Comparison of ENCODE assay signal across 8 cellular contexts in the genomic region with DNA sequence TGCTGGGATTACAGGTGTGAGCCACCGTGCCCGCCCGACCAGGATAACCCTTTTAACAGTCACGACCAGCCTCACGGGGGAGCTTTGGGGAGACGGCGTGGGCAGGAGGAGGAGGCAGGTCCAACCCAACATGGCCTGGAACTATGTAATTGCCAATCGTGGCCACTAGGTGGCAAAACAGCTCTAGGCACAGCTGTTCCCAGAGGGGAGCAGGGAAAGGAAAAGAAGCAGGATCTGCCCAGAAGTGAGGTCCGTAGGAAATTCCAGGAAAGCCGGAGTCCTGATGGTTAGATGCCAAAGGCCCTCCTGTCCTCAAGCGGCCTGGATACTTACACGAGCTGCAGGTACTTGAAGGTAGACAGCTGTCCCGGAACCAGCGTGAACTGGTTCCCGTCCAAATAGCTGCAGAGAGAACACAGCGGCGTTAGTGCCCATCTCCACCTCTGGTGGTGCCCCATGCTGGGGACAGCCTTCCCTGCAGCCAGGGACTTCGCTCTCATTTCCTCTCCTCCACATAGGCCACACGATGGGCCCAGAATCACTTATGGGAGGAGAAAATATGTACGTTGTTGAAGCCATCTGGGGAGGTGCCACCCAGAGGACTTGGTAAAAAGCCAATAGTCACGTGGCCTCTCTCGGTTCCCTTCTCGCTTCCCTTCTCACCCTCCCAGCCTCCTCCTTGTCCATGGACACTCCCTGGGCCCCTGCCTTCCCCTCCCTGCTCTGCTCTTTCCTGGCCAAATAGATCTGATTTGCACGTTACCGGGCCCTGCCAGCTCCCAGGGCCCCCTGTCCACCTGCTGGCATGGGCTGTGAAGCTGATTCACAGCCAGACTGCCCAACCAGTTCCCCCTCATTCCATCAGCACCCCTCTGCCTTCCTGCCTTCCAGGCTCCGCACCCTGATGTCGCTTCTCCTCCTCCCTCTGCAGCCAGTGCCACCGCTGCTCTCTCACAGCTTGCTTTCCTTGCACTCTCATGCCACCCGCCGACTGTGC.
DNase-seq lines count a peak whose midpoint lies in the region; ATAC-seq and TF ChIP-seq lines count a peak whose summit lies in the region.

No MANE protein-coding gene starts in this region.

- ATAC-seq in GM21619 (IDR thresholded peaks at IDR 0.05; ENCODE audit: unreplicated experiment), result peak; percentile 79
- ATAC-seq in thoracic aorta (ENCODE audit: insufficient number of reproducible peaks, low FRiP score, low read depth), result peak; percentile 65

- WGBS in ovary, 3 donors, result 22 to 25% (median 23%) methylated on average over 30 of the region's 30 CpGs

- H3K9me3 ChIP-seq in ovary, result no peaks in the 10 kb centered on the region
- H3K9me3 ChIP-seq in thoracic aorta, result no peaks in the 10 kb centered on the region

- H3K36me3 ChIP-seq in ovary (no peaks in the 10 kb centered on the region), thoracic aorta (no peaks in the 10 kb centered on the region)

- DNase-seq in COR-L47 (lab: John Stamatoyannopoulos, UW) (peak; percentile 66), M059J (ENCODE audit: low read depth) (peak; percentile 83), SHP77 (lab: John Stamatoyannopoulos, UW) (peak; percentile 77 to 87), glomerular visceral epithelial cell (ENCODE audit: extremely low spot score) (peak; percentile 83), ovary (peak; percentile 72 to 83 (median 80)), thoracic aorta (ENCODE audit: low spot score) (peak; percentile 57)
- DNase-seq in activated naive CD4-positive, alpha-beta T cell (lab: John Stamatoyannopoulos, UW), result peak; percentile 26 to 54 (median 36)

- peaks cover 1% of the 10 kb centered on the region for H3K4me1 ChIP-seq in ovary (ENCODE audit: insufficient read depth)
- H3K4me1 ChIP-seq in thoracic aorta (ENCODE audit: control insufficient read depth in 1 of 2, low read depth in 2 of 2), result peaks cover 0 to 13% of the 10 kb centered on the region in 2 donors

- TF ChIP-seq POLR2A in ovary (IDR thresholded peaks at IDR 0.05), result no peak

- H3K4me3 ChIP-seq in ovary (peak overlapping the region; percentile 17), thoracic aorta (peak overlapping the region; percentile 73)

- TF ChIP-seq CTCF in ovary (IDR thresholded peaks at IDR 0.05) (peak; percentile 57 to 83 (median 76)), thoracic aorta (IDR thresholded peaks at IDR 0.05) (peak; percentile 88)

- no peaks in the 10 kb centered on the region for H3K27me3 ChIP-seq in ovary
- H3K27me3 ChIP-seq in thoracic aorta (replicated peaks; ENCODE audit: insufficient read depth), result no peaks in the 10 kb centered on the region

- intact Hi-C loops in ovary (cut with DNase I), result loop anchor here in 1 of 4 donors (10.0 kb wide), 3 partner anchors 203 to 643 kb away; a partner anchor contains a TSS

- TF ChIP-seq EP300 in ovary (IDR thresholded peaks at IDR 0.05), result no peak

- H3K27ac ChIP-seq in ovary, result no peak overlapping the region
- H3K27ac ChIP-seq in thoracic aorta, result no peak overlapping the region
